Comparison of ENCODE assay signal across 8 cellular contexts in genomic region chr15:53226559-53226958, GRCh38.
"Had no signal": no experiment of that assay in that cellular context is flagged by ENCODE, and none has a peak within 500 bp of the region (broad histone marks: within the 10 kb centered on the region; RNA-seq: fewer than 3 reads in every experiment).

No MANE protein-coding gene starts in this region.

- H3K4me3 ChIP-seq: GM12878 had no signal

- ATAC-seq: GM12878 had no signal

- FAIRE-seq: G401.6, GM12878, GM12891, GM12892, GM18507, GM19239 had no signal

- DNase-seq: GDM1, GF-D8 had no signal
